In the genomic region with DNA sequence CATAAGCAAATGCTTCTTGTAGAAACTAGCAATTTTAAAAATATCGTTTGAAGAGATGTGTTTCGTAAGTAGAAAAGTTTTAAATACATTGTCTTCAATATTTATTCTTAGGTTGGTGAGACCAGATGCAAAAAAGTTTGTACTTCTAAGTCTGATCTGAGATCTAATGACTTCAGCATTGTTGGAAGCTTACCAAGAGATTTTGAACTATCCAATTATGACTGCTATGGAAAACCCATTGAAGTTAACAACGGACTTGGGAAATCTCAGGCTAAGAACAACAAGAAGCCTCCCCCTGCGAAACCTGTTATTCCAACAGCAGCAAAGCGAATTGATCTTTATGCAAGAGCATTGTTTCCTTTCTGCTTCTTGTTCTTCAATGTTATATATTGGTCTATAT, we compare ENCODE assay signal across 19 cellular contexts. TPM values are rescaled to one million over a fixed set of nuclear protein-coding genes. Genes with fewer than 3 reads are reported as not detected.
A peak's percentile ranks its signal among the peaks of the same experiment; 100 is the strongest.
DNase-seq lines count a peak whose midpoint lies in the region; ATAC-seq and TF ChIP-seq lines count a peak whose summit lies in the region.
"Had no signal": no experiment of that assay in that cellular context is flagged by ENCODE, and none has a peak within 500 bp of the region (broad histone marks: within the 10 kb centered on the region; RNA-seq: fewer than 3 reads in every experiment).

No MANE protein-coding gene starts in this region.

- ATAC-seq in IMR-90 (ENCODE audit: low read depth) = no peak
- ATAC-seq in right lobe of liver = no peak
- ATAC-seq: GM12878 had no signal

- H3K4me2 ChIP-seq in IMR-90 (ENCODE audit: low read depth, low read length) = no peak overlapping the region

- H3K27ac Mint-ChIP-seq in activated T-cell treated with anti-CD3 and anti-CD28 coated beads, Interleukin-2, amount 50 U/mL, for 24 hours = no peak overlapping the region
- H3K27ac Mint-ChIP-seq: CD4-positive, CD25-positive, alpha-beta regulatory T cell; IgD-negative memory B cell had no signal

- CTCF ChIA-PET in A673 (lab: Charles Lee) (no interaction called here), IMR-90 (lab: Yijun Ruan, JAX) (no interaction called here)

- H3K9me3 Mint-ChIP-seq in activated T-cell treated with anti-CD3 and anti-CD28 coated beads, Interleukin-2, amount 50 U/mL, for 24 hours = peaks cover 3% of the 10 kb centered on the region

- H3K27me3 ChIP-seq in A673 (replicated peaks; ENCODE audit: insufficient read depth, low read depth, low read length, poor library complexity) = no peaks in the 10 kb centered on the region
- H3K27me3 ChIP-seq in IMR-90 (ENCODE audit: control insufficient read depth, insufficient read depth, low read length) = no peaks in the 10 kb centered on the region
- H3K27me3 ChIP-seq in right lobe of liver = no peaks in the 10 kb centered on the region
- H3K27me3 ChIP-seq: BE2C, SJCRH30 had no signal

- H4K91ac ChIP-seq in IMR-90 (ENCODE audit: insufficient read depth, low read depth, low read length) = no peak overlapping the region

- H3K9me3 ChIP-seq in A673 (ENCODE audit: low read depth, low read length, poor library complexity, severe bottlenecking) (no peaks in the 10 kb centered on the region), IMR-90 (ENCODE audit: control insufficient read depth, insufficient read depth, low read length) (no peaks in the 10 kb centered on the region), right lobe of liver (no peaks in the 10 kb centered on the region)
- H3K9me3 ChIP-seq: BE2C, SJCRH30 had no signal

- in situ Hi-C loops in IMR-90 (cut with MboI; ENCODE audit: low sequenced_read_pairs) = no loop called here

- H3K56ac ChIP-seq in IMR-90 (ENCODE audit: extremely low read depth, insufficient read depth, low read length) = no peak overlapping the region

- no CpG with 5 or more reads among the region's 5 CpGs for whole genome bisulfite sequencing in IMR-90 (ENCODE audit: extremely low coverage in 2 of 2, insufficient read length in 1 of 2), 2 experiments
- 71% methylated on average over 5 of the region's 5 CpGs for whole genome bisulfite sequencing in right lobe of liver (ENCODE audit: insufficient coverage, low coverage, low lambda C conversion rate, missing lambda C conversion rate)

- TF ChIP-seq RAD21 in IMR-90 (IDR thresholded peaks at IDR 0.05; ENCODE audit: low read length) = no peak

- dilution Hi-C loops in IMR-90 (cut with HindIII; ENCODE audit: low sequenced_read_pairs, unreplicated experiment) = no loop called here

- H2BK120ac ChIP-seq in IMR-90 (ENCODE audit: low read depth, low read length) = no peak overlapping the region

- H3K14ac ChIP-seq in IMR-90 (replicated peaks; ENCODE audit: low read depth, low read length) = no peak overlapping the region

- no peak overlapping the region for H2BK5ac ChIP-seq in IMR-90 (ENCODE audit: low read depth, low read length, poor library complexity, severe bottlenecking)

- intact Hi-C loops in A673 (cut with micrococcal nuclease; ENCODE audit: unreplicated experiment) = loop anchor here (5.0 kb wide), 1 partner anchor 573 kb away; no protein-coding TSS in a partner anchor
- intact Hi-C loops in IMR-90 (cut with micrococcal nuclease) = loop anchor here (5.0 kb wide), 1 partner anchor 198 kb away; a partner anchor contains a TSS
- intact Hi-C loops in right lobe of liver (cut with DNase I) = no loop called here

- H3K9ac ChIP-seq in IMR-90 (ENCODE audit: low read depth, low read length) = no peak overlapping the region

- H2BK15ac ChIP-seq in IMR-90 (ENCODE audit: low read depth, low read length) = no peak overlapping the region

- peak; percentile 47 for DNase-seq in A673 (ENCODE audit: low spot score)
- peak; percentile 37 for DNase-seq in IMR-90
- DNase-seq in choroid plexus epithelial cell (ENCODE audit: low read depth) = peak; percentile 16
- peak; percentile 46 for DNase-seq in iris pigment epithelial cell (ENCODE audit: low read depth)
- no peak for DNase-seq in right lobe of liver
- DNase-seq in activated CD4-positive, alpha-beta T cell treated with anti-CD3 and anti-CD28 coated beads for 4 hours = no peak
- DNase-seq in activated T-cell treated with anti-CD3 and anti-CD28 coated beads, Interleukin-2, amount 50 U/mL, for 24 hours = no peak
- DNase-seq: BE2C; CD4-positive, CD25-positive, alpha-beta regulatory T cell; H7; NCI-H1694; NCI-H2081; NCI-H2227 treated with DMSO at 0.1 percent for 48 hours; NCI-H510A treated with DMSO at 0.1 percent for 48 hours; NCI-H748 treated with DMSO at 0.1 percent for 48 hours; OCI-M1; SJCRH30 had no signal

- POLR2A ChIA-PET in A673 (lab: Charles Lee; ENCODE audit: low non-redundant PET) = no interaction called here
- POLR2A ChIA-PET in IMR-90 (lab: Charles Lee; ENCODE audit: unreplicated experiment) = no interaction called here

- H3K27ac ChIP-seq in A673 (ENCODE audit: low read depth, low read length, poor library complexity, severe bottlenecking) (no peak overlapping the region), IMR-90 (ENCODE audit: insufficient read depth, low read length) (no peak overlapping the region), right lobe of liver (no peak overlapping the region)
- H3K27ac ChIP-seq: SJCRH30 had no signal

- no peak overlapping the region for H3K4ac ChIP-seq in IMR-90 (ENCODE audit: low read depth, low read length)

- H3K36me3 ChIP-seq in A673 (ENCODE audit: insufficient read depth, low read length, poor library complexity, severe bottlenecking) (no peaks in the 10 kb centered on the region), IMR-90 (ENCODE audit: control insufficient read depth, insufficient read depth, low read length) (no peaks in the 10 kb centered on the region), right lobe of liver (no peaks in the 10 kb centered on the region)
- H3K36me3 ChIP-seq: BE2C, SJCRH30 had no signal

- TF ChIP-seq POLR2A in IMR-90 (IDR thresholded peaks at IDR 0.05; ENCODE audit: low read depth, low read length) (no peak), right lobe of liver (IDR thresholded peaks at IDR 0.05) (no peak)

- H3K4me1 ChIP-seq in A673 (ENCODE audit: insufficient read depth, low read length, poor library complexity, severe bottlenecking) = peaks cover 14% of the 10 kb centered on the region
- no peaks in the 10 kb centered on the region for H3K4me1 ChIP-seq in IMR-90 (ENCODE audit: control insufficient read depth, insufficient read depth, low read length)
- no peaks in the 10 kb centered on the region for H3K4me1 ChIP-seq in right lobe of liver
- H3K4me1 ChIP-seq: BE2C, SJCRH30 had no signal

- H3K23ac ChIP-seq in IMR-90 (ENCODE audit: low read depth, low read length) = no peak overlapping the region

- no TSS peak for BruUV-seq in A673 (replicated peaks; lab: Mats Ljungman, UMichigan)
- BruUV-seq in IMR-90 (replicated peaks; lab: Mats Ljungman, UMichigan) = no TSS peak

- H3K4me3 ChIP-seq in A673 (ENCODE audit: low read depth, low read length, poor library complexity, severe bottlenecking) (no peak overlapping the region), IMR-90 (ENCODE audit: insufficient read depth, low read depth, low read length) (no peak overlapping the region), choroid plexus epithelial cell (ENCODE audit: low read depth, low read length) (no peak overlapping the region), right lobe of liver (no peak overlapping the region)
- H3K4me3 ChIP-seq: GM12878, SJCRH30 had no signal

- H3K36me3 Mint-ChIP-seq in activated T-cell treated with anti-CD3 and anti-CD28 coated beads, Interleukin-2, amount 50 U/mL, for 24 hours (ENCODE audit: low read depth) = no peaks in the 10 kb centered on the region
- H3K36me3 Mint-ChIP-seq: CD4-positive, CD25-positive, alpha-beta regulatory T cell; IgD-negative memory B cell had no signal

- H2AK9ac ChIP-seq in IMR-90 (replicated peaks; ENCODE audit: low read depth, low read length, poor library complexity) = no peak overlapping the region

- no peak overlapping the region for H4K5ac ChIP-seq in IMR-90 (ENCODE audit: low read depth, low read length)

- H3K79me1 ChIP-seq in IMR-90 (ENCODE audit: low read depth in 1 of 2, low read length in 2 of 2) = no peaks in the 10 kb centered on the region

- H2AFZ ChIP-seq in IMR-90 (replicated peaks; ENCODE audit: low read length, poor library complexity) = no peak overlapping the region

- H3K4me1 Mint-ChIP-seq in activated T-cell treated with anti-CD3 and anti-CD28 coated beads, Interleukin-2, amount 50 U/mL, for 24 hours (ENCODE audit: low read depth) = no peaks in the 10 kb centered on the region
- H3K4me1 Mint-ChIP-seq: CD4-positive, CD25-positive, alpha-beta regulatory T cell; IgD-negative memory B cell had no signal

- H3K4me3 Mint-ChIP-seq in activated T-cell treated with anti-CD3 and anti-CD28 coated beads, Interleukin-2, amount 50 U/mL, for 24 hours = no peak overlapping the region
- H3K4me3 Mint-ChIP-seq: CD4-positive, CD25-positive, alpha-beta regulatory T cell; IgD-negative memory B cell had no signal

- H3K27me3 Mint-ChIP-seq in activated T-cell treated with anti-CD3 and anti-CD28 coated beads, Interleukin-2, amount 50 U/mL, for 24 hours = no peaks in the 10 kb centered on the region
- H3K27me3 Mint-ChIP-seq: CD4-positive, CD25-positive, alpha-beta regulatory T cell; IgD-negative memory B cell had no signal

- no peak overlapping the region for H4K8ac ChIP-seq in IMR-90 (ENCODE audit: low read depth in 2 of 2, low read length in 2 of 2)

- H3K9me1 ChIP-seq in IMR-90 (ENCODE audit: insufficient read depth, low read length) = no peaks in the 10 kb centered on the region

- no peak overlapping the region for H3K18ac ChIP-seq in IMR-90 (ENCODE audit: low read depth, low read length)

- TF ChIP-seq CTCF in A673 (conservative IDR thresholded peaks at IDR 0.05; ENCODE audit: low read depth, low read length) = no peak
- TF ChIP-seq CTCF in IMR-90 (conservative IDR thresholded peaks at IDR 0.05; ENCODE audit: low read depth, low read length) = no peak
- TF ChIP-seq CTCF in choroid plexus epithelial cell (conservative IDR thresholded peaks at IDR 0.05; ENCODE audit: low read depth, low read length) = no peak
- no peak for TF ChIP-seq CTCF in right lobe of liver (IDR thresholded peaks at IDR 0.05)

- no peak overlapping the region for H2AK5ac ChIP-seq in IMR-90 (ENCODE audit: low read depth, low read length)

- no peak overlapping the region for H2BK20ac ChIP-seq in IMR-90 (ENCODE audit: low read depth, low read length)

- no peaks in the 10 kb centered on the region for H4K20me1 ChIP-seq in IMR-90 (ENCODE audit: insufficient read depth, low read length)

TF ChIP-seq in IMR-90, 13 proteins besides CTCF, POLR2A, EP300 and RAD21 (continues in another document):
- TF ChIP-seq BHLHE40 (IDR thresholded peaks at IDR 0.05; ENCODE audit: low read depth, low read length) (no peak), CEBPB (IDR thresholded peaks at IDR 0.05; ENCODE audit: low read depth, low read length) (no peak), SMC3 (IDR thresholded peaks at IDR 0.05; ENCODE audit: low read depth, low read length) (no peak), RFX5 (IDR thresholded peaks at IDR 0.05; ENCODE audit: low read depth, low read length) (no peak)

RNA-seq across cellular contexts. Expression of a gene that starts 50.2 kb away (rescaled TPM):
- total RNA-seq in A673 (2021) (0.32 and 0.42 TPM in 2 replicates), IMR-90 (2012; rRNA removed) (not detected in 2 replicates), right lobe of liver (not detected)
- not detected in 2 replicates for polyA plus RNA-seq in IMR-90 (2012; rRNA removed)
- not detected in 2 replicates for polyA plus RNA-seq in IMR-90 (2012; cell fraction: cytosol; rRNA removed)
- 0.08 TPM in 1 of 2 replicates, not detected in the other for polyA plus RNA-seq in IMR-90 (2012; cell fraction: nucleus; rRNA removed; ENCODE audit: low replicate concordance)
- total RNA-seq: CD4-positive, CD25-positive, alpha-beta regulatory T cell; H7 had no signal
- polyA plus RNA-seq: CD4-positive, CD25-positive, alpha-beta regulatory T cell; GM12878; IgD-negative memory B cell had no signal

Comparison
In these comparisons a context has a peak if more than half of its experiments do, and no peak if none do; other contexts are left out.
1. DNase-seq: peak in A673 (single experiment), IMR-90 (single experiment), choroid plexus epithelial cell (single experiment) and iris pigment epithelial cell (single experiment); none in right lobe of liver (0 of 3), activated CD4-positive, alpha-beta T cell treated with anti-CD3 and anti-CD28 coated beads for 4 hours (0 of 2) and activated T-cell treated with anti-CD3 and anti-CD28 coated beads, Interleukin-2, amount 50 U/mL, for 24 hours (single experiment).
2. intact Hi-C loops: an anchor here in A673 (5.0 kb wide) and IMR-90 (5.0 kb wide); none called in right lobe of liver.